8 cellular contexts compared by ENCODE assay signal in genomic region chr4:38674206-38675144, GRCh38. TPM values are rescaled to one million over a fixed set of nuclear protein-coding genes. Genes with fewer than 3 reads are reported as not detected.
A peak's percentile ranks its signal among the peaks of the same experiment; 100 is the strongest.
DNase-seq lines count a peak whose midpoint lies in the region; ATAC-seq and TF ChIP-seq lines count a peak whose summit lies in the region.

No MANE protein-coding gene starts in this region.

- H3K36me3 ChIP-seq in mucosa of descending colon (ENCODE audit: low read depth) (no peaks in the 10 kb centered on the region), SJCRH30 (peaks cover 5% of the 10 kb centered on the region)

- no peak for DNase-seq in stimulated activated naive CD8-positive, alpha-beta T cell treated with anti-CD3 and anti-CD28 coated beads, Interleukin-15, Interleukin-2, amounts not matched to agents 100 U/mL and 50 U/mL, for 24 hours
- DNase-seq in cerebellar cortex (ENCODE audit: low spot score) (peak; percentile 55), mucosa of descending colon (peak in 2 of 3 donors; percentile 41 to 48), KG1 (lab: John Stamatoyannopoulos, UW) (no peak), SJCRH30 (no peak)

- no peak for ATAC-seq in stimulated activated naive CD8-positive, alpha-beta T cell treated with anti-CD3 and anti-CD28 coated beads, Interleukin-15, Interleukin-2, amounts not matched to agents 100 U/mL and 50 U/mL, for 24 hours
- ATAC-seq in mucosa of descending colon (peak; percentile 10), GM21717 (IDR thresholded peaks at IDR 0.05; ENCODE audit: unreplicated experiment) (no peak), GM18909 (IDR thresholded peaks at IDR 0.05; ENCODE audit: poor library complexity, unreplicated experiment) (no peak)

- H3K4me3 ChIP-seq in mucosa of descending colon (no peak overlapping the region), SJCRH30 (no peak overlapping the region)

- H3K9me3 Mint-ChIP-seq in stimulated activated naive CD8-positive, alpha-beta T cell treated with anti-CD3 and anti-CD28 coated beads, Interleukin-15, Interleukin-2, amounts not matched to agents 100 ng/mL and 50 ng/mL, for 24 hours: no peaks in the 10 kb centered on the region

- intact Hi-C loops in mucosa of descending colon (cut with DNase I, micrococcal nuclease): loop anchor here (5.0 to 10.0 kb wide), 5 partner anchors 350 to 600 kb away; no protein-coding TSS in a partner anchor

- H3K27me3 ChIP-seq in SJCRH30: no peaks in the 10 kb centered on the region

- H3K27ac Mint-ChIP-seq in stimulated activated naive CD8-positive, alpha-beta T cell treated with anti-CD3 and anti-CD28 coated beads, Interleukin-15, Interleukin-2, amounts not matched to agents 100 ng/mL and 50 ng/mL, for 24 hours: peak overlapping the region; percentile 81

- H3K4me1 Mint-ChIP-seq in stimulated activated naive CD8-positive, alpha-beta T cell treated with anti-CD3 and anti-CD28 coated beads, Interleukin-15, Interleukin-2, amounts not matched to agents 100 ng/mL and 50 ng/mL, for 24 hours (ENCODE audit: low read depth): peaks cover 86% of the 10 kb centered on the region

- TF ChIP-seq CTCF in mucosa of descending colon (IDR thresholded peaks at IDR 0.05): no peak

- peaks cover 5% of the 10 kb centered on the region for H3K36me3 Mint-ChIP-seq in stimulated activated naive CD8-positive, alpha-beta T cell treated with anti-CD3 and anti-CD28 coated beads, Interleukin-15, Interleukin-2, amounts not matched to agents 100 ng/mL and 50 ng/mL, for 24 hours (ENCODE audit: low read depth)

- H3K27ac ChIP-seq in SJCRH30: no peak overlapping the region

- H3K27me3 Mint-ChIP-seq in stimulated activated naive CD8-positive, alpha-beta T cell treated with anti-CD3 and anti-CD28 coated beads, Interleukin-15, Interleukin-2, amounts not matched to agents 100 ng/mL and 50 ng/mL, for 24 hours: no peaks in the 10 kb centered on the region

- H3K4me3 Mint-ChIP-seq in stimulated activated naive CD8-positive, alpha-beta T cell treated with anti-CD3 and anti-CD28 coated beads, Interleukin-15, Interleukin-2, amounts not matched to agents 100 ng/mL and 50 ng/mL, for 24 hours: peak overlapping the region; percentile 58

- H3K9me3 ChIP-seq in mucosa of descending colon (no peaks in the 10 kb centered on the region), SJCRH30 (replicated peaks) (no peaks in the 10 kb centered on the region)

- H3K4me1 ChIP-seq in mucosa of descending colon (ENCODE audit: low read depth): peaks cover 76% of the 10 kb centered on the region
- H3K4me1 ChIP-seq in SJCRH30: peaks cover 15% of the 10 kb centered on the region; the same call in 1 of the 2 replicates

RNA-seq across cellular contexts. Expression of gene KLF3, which starts 10.5 kb away (rescaled TPM):
- 100 to 1,000 TPM; 102 to 151 (median 128) TPM for total RNA-seq in mucosa of descending colon
- 23.6 and 25.9 TPM in 2 replicates for total RNA-seq in SJCRH30 (2014; rRNA removed; shearing (Covaris generic))

Comparison
In these comparisons a context has a peak if more than half of its experiments do, and no peak if none do; other contexts are left out.
1. DNase-seq: peak in cerebellar cortex (single experiment) and mucosa of descending colon (2 of 3); none in stimulated activated naive CD8-positive, alpha-beta T cell treated with anti-CD3 and anti-CD28 coated beads, Interleukin-15, Interleukin-2, amounts not matched to agents 100 U/mL and 50 U/mL, for 24 hours (single experiment), KG1 (single experiment) and SJCRH30 (0 of 2).